19 cellular contexts compared by ENCODE assay signal in the genomic region with DNA sequence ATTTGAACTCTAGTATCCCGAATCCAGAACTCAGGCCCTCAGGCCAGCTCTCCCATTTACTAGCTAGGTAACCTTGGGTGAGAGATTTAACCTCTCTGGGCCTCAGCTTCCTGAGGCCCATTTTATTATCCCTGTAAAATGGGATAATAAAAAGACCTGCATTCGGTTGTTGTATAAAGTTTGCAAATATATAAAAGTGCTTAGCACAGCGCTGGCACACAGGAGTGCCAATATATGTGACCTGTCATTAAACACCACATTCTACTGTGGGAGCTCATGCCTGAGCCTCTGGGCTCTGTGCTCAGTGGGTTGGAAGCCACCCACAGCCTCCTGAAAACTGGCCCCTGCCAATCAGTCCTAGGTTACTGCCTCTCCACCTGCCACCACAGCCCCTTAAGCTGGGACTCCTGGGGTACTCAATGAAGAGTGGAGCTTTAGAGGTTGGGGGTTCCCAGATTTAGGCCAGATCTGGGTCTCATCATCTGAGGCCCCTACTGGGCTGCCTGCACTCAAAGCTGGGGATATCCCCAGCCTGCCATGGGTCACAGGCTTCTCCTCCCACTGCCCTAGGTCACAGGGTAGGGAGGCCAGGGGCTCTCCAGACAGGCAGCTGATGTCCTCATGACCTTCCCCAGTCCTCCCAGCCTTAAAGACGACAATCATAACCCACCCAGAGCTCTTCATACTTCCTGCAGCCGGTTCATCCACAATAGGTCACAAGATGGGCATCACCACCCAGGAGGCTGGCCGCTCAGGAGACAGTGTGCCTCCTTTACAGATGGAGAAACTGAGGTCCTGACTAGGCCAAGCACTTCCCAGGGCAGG. TPM values are rescaled to one million over a fixed set of nuclear protein-coding genes. Genes with fewer than 3 reads are reported as not detected.
A peak's percentile ranks its signal among the peaks of the same experiment; 100 is the strongest.
DNase-seq lines count a peak whose midpoint lies in the region; ATAC-seq and TF ChIP-seq lines count a peak whose summit lies in the region.
"Had no signal": no experiment of that assay in that cellular context is flagged by ENCODE, and none has a peak within 500 bp of the region (broad histone marks: within the 10 kb centered on the region; RNA-seq: fewer than 3 reads in every experiment).

No MANE protein-coding gene starts in this region.

- H3K27me3 ChIP-seq in spleen (replicated peaks in 1 of 7) (no peaks in the 10 kb centered on the region), neural progenitor cell (no peaks in the 10 kb centered on the region)
- H3K27me3 ChIP-seq: upper lobe of right lung had no signal

- peaks cover 6% of the 10 kb centered on the region for H3K27me3 Mint-ChIP-seq in nephron progenitor cell (ENCODE audit: low read depth, poor library complexity)
- H3K27me3 Mint-ChIP-seq in neural progenitor cell (ENCODE audit: insufficient read depth, low read depth): peaks cover 6% of the 10 kb centered on the region
- H3K27me3 Mint-ChIP-seq: activated CD8-positive, alpha-beta memory T cell treated with anti-CD3 and anti-CD28 coated beads, Interleukin-2, amount 10 ng/mL, durations not matched to agents 7 days and 5 days; CD4-positive, alpha-beta T cell; progenitor cell of endocrine pancreas had no signal

- ATAC-seq in HG02759 (IDR thresholded peaks at IDR 0.05; ENCODE audit: unreplicated experiment): peak; percentile 38
- ATAC-seq in GM21423 (IDR thresholded peaks at IDR 0.05; ENCODE audit: unreplicated experiment): no peak
- ATAC-seq in GM18870 (IDR thresholded peaks at IDR 0.05; ENCODE audit: unreplicated experiment): no peak
- ATAC-seq: activated CD8-positive, alpha-beta memory T cell treated with anti-CD3 and anti-CD28 coated beads, Interleukin-2, amount 10 ng/mL, durations not matched to agents 7 days and 5 days; HCT116; upper lobe of right lung had no signal

- no peak overlapping the region for H3K27ac Mint-ChIP-seq in nephron progenitor cell
- no peak overlapping the region for H3K27ac Mint-ChIP-seq in neural progenitor cell
- H3K27ac Mint-ChIP-seq: activated CD8-positive, alpha-beta memory T cell treated with anti-CD3 and anti-CD28 coated beads, Interleukin-2, amount 10 ng/mL, durations not matched to agents 7 days and 5 days; CD4-positive, alpha-beta T cell; progenitor cell of endocrine pancreas had no signal

- peaks cover 40 to 100% (median 98%) of the 10 kb centered on the region in 6 donors for H3K4me1 ChIP-seq in spleen
- no peaks in the 10 kb centered on the region for H3K4me1 ChIP-seq in neural progenitor cell

- no peak overlapping the region for H3K9ac ChIP-seq in neural progenitor cell

- H2AFZ ChIP-seq in neural progenitor cell (replicated peaks): no peak overlapping the region

- H3K36me3 Mint-ChIP-seq in nephron progenitor cell (ENCODE audit: low read depth): no peaks in the 10 kb centered on the region
- H3K36me3 Mint-ChIP-seq in neural progenitor cell: no peaks in the 10 kb centered on the region
- H3K36me3 Mint-ChIP-seq: activated CD8-positive, alpha-beta memory T cell treated with anti-CD3 and anti-CD28 coated beads, Interleukin-2, amount 10 ng/mL, durations not matched to agents 7 days and 5 days; brain had no signal

- no peaks in the 10 kb centered on the region for H3K79me2 ChIP-seq in neural progenitor cell (ENCODE audit: low read depth)

- H3K36me3 ChIP-seq in spleen: peaks cover 0 to 20% (median 0%) of the 10 kb centered on the region in 6 donors
- H3K36me3 ChIP-seq in neural progenitor cell: no peaks in the 10 kb centered on the region
- H3K36me3 ChIP-seq: upper lobe of right lung had no signal

- H3K9me3 ChIP-seq in spleen (no peaks in the 10 kb centered on the region), neural progenitor cell (ENCODE audit: low read depth) (no peaks in the 10 kb centered on the region)
- H3K9me3 ChIP-seq: upper lobe of right lung had no signal

- no peak overlapping the region for H3K4me2 ChIP-seq in neural progenitor cell

- H3K4me3 ChIP-seq in GM12865 (ENCODE audit: low read depth, low read length) (peak overlapping the region; percentile 83), spleen (peak overlapping the region in 2 of 8 donors; percentile 13 to 74), neural progenitor cell (no peak overlapping the region)
- H3K4me3 ChIP-seq: upper lobe of right lung had no signal

- no peak for TF ChIP-seq CTCF in GM12865 (IDR thresholded peaks at IDR 0.05; ENCODE audit: insufficient read depth, low read depth, low read length, missing control alignments)
- no peak for TF ChIP-seq CTCF in spleen (IDR thresholded peaks at IDR 0.05 in 8 of 11, conservative IDR thresholded peaks at IDR 0.05 in 3 of 11)
- TF ChIP-seq CTCF in nephron progenitor cell (IDR thresholded peaks at IDR 0.05): no peak
- no peak for TF ChIP-seq CTCF in neural progenitor cell (IDR thresholded peaks at IDR 0.05)

- intact Hi-C loops in spleen (cut with DNase I; ENCODE audit: low total_unique reads): no loop called here

- DNase-seq in GM12865 (ENCODE audit: low read depth) (peak; percentile 56), globus pallidus (ENCODE audit: low spot score) (peak; percentile 21), spleen (no peak), nephron progenitor cell (no peak), neural progenitor cell (ENCODE audit: low spot score) (no peak)
- DNase-seq: activated CD8-positive, alpha-beta memory T cell treated with anti-CD3 and anti-CD28 coated beads, Interleukin-2, amount 10 ng/mL, durations not matched to agents 7 days and 5 days; activated naive CD4-positive, alpha-beta T cell treated with Interleukin-2 at 50 U/mL for 16 hours; CD4-positive, alpha-beta T cell; effector CD8-positive, alpha-beta T cell; EL; NCI-H2081; upper lobe of right lung had no signal

- H3K27ac ChIP-seq in spleen: peak overlapping the region in 7 of 8 donors; percentile 15 to 100 (median 54)
- H3K27ac ChIP-seq in neural progenitor cell: no peak overlapping the region
- H3K27ac ChIP-seq: upper lobe of right lung had no signal

- H3K4me3 Mint-ChIP-seq in nephron progenitor cell (no peak overlapping the region), neural progenitor cell (no peak overlapping the region)
- H3K4me3 Mint-ChIP-seq: activated CD8-positive, alpha-beta memory T cell treated with anti-CD3 and anti-CD28 coated beads, Interleukin-2, amount 10 ng/mL, durations not matched to agents 7 days and 5 days; brain; CD4-positive, alpha-beta T cell had no signal

- no peak for TF ChIP-seq POLR2A in spleen (IDR thresholded peaks at IDR 0.05)

- peaks cover 59% of the 10 kb centered on the region for H3K4me1 Mint-ChIP-seq in nephron progenitor cell
- H3K4me1 Mint-ChIP-seq in neural progenitor cell: peaks cover 5% of the 10 kb centered on the region

- no peaks in the 10 kb centered on the region for H3F3A ChIP-seq in neural progenitor cell (ENCODE audit: low read depth)

- 68 to 86% (median 82%) methylated on average over 4 to 6 of the region's 6 CpGs for WGBS in spleen, 5 donors

- H3K9me3 Mint-ChIP-seq in nephron progenitor cell: no peaks in the 10 kb centered on the region
- no peaks in the 10 kb centered on the region for H3K9me3 Mint-ChIP-seq in neural progenitor cell
- H3K9me3 Mint-ChIP-seq: CD4-positive, alpha-beta T cell had no signal

- H4K20me1 ChIP-seq in neural progenitor cell (ENCODE audit: low read depth): no peaks in the 10 kb centered on the region

RNA-seq across cellular contexts. Expression of gene TFEB, which starts 15.4 kb away (rescaled TPM):
- total RNA-seq in spleen (10 to 100 TPM; 55.9 to 80.8 (median 75.3) TPM), neural progenitor cell (ENCODE audit: low replicate concordance) (0.13 and 0.46 TPM in 2 replicates)
- polyA plus RNA-seq in spleen: 100 to 1,000 TPM in 1 of 3 donors, 10 to 100 TPM in 2; 83.5 to 150 (median 97.4) TPM

RNA-seq across cellular contexts. Expression of gene PGC, which starts 27.2 kb away (rescaled TPM):
- total RNA-seq in spleen (not detected), neural progenitor cell (ENCODE audit: low replicate concordance) (not detected in 2 replicates)
- polyA plus RNA-seq in spleen: under 1 TPM; 0.26 to 0.74 (median 0.48) TPM
- total RNA-seq: activated CD8-positive, alpha-beta memory T cell treated with anti-CD3 and anti-CD28 coated beads, Interleukin-2, amount 10 ng/mL, durations not matched to agents 7 days and 5 days; CD4-positive, alpha-beta T cell; MCF 10A; progenitor cell of endocrine pancreas had no signal

RNA-seq across cellular contexts. Expression of gene FRS3, which starts 59.7 kb away (rescaled TPM):
- 1 to 10 TPM; 3.7 to 7.3 (median 6.3) TPM for total RNA-seq in spleen
- polyA plus RNA-seq in spleen: 1 to 10 TPM; 2.6 to 6.2 (median 4.8) TPM
- 1.9 and 5.3 TPM in 2 replicates for total RNA-seq in neural progenitor cell (ENCODE audit: low replicate concordance)

Comparison
In these comparisons a context has a peak if more than half of its experiments do, and no peak if none do; other contexts are left out.
1. DNase-seq: peak in GM12865 (single experiment) and globus pallidus (single experiment); none in spleen (single experiment), nephron progenitor cell (single experiment) and neural progenitor cell (single experiment).
2. RNA of gene TFEB, which starts 15.4 kb away (total RNA-seq): 55.9 to 80.8 TPM in spleen; 0.13 to 0.46 TPM in neural progenitor cell; every median in the first group is over 10 times any median in the second.